Comparison of ENCODE assay signal across 17 cellular contexts in genomic region chr1:104028670-104029069, GRCh38.
DNase-seq lines count a peak whose midpoint lies in the region; ATAC-seq, FAIRE-seq and TF ChIP-seq lines count a peak whose summit lies in the region.
"Had no signal": no experiment of that assay in that cellular context is flagged by ENCODE, and none has a peak within 500 bp of the region (broad histone marks: within the 10 kb centered on the region; RNA-seq: fewer than 3 reads in every experiment).

No MANE protein-coding gene starts in this region.

- no peaks in the 10 kb centered on the region for H4K20me1 ChIP-seq in GM12878 (ENCODE audit: control insufficient read depth, insufficient read depth)

- H3K27me3 ChIP-seq in GM12878 (replicated peaks in 1 of 2; ENCODE audit: control insufficient read depth in 2 of 2, insufficient read depth in 2 of 2, low read length in 1 of 2): no peaks in the 10 kb centered on the region
- H3K27me3 ChIP-seq: BE2C had no signal

- in situ Hi-C loops in GM12878 (cut with MboI): no loop called here

- FAIRE-seq in GM12878 (lab: Jason Lieb, UNC): no peak

- no peaks in the 10 kb centered on the region for H3K36me3 ChIP-seq in GM12878 (ENCODE audit: control insufficient read depth in 2 of 2, insufficient read depth in 2 of 2, low read length in 1 of 2)
- H3K36me3 ChIP-seq: BE2C had no signal

- TF ChIP-seq POLR2A in GM12878 (IDR thresholded peaks at IDR 0.05; ENCODE audit: low read depth, low read length): no peak

- H3K9ac ChIP-seq in GM12878 (ENCODE audit: control insufficient read depth, insufficient read depth, low read length): no peak overlapping the region

- SMC1A ChIA-PET in GM12878 (lab: Charles Lee; ENCODE audit: uncharacterized antibody, unreplicated experiment): interaction anchor here (1.6 kb wide), 1 partner anchor 10 kb away, joined by 6 read pairs; no protein-coding TSS in a partner anchor

- BruUV-seq in GM12878 (replicated peaks; lab: Mats Ljungman, UMichigan): no TSS peak

- CTCF ChIA-PET in GM12878 (lab: Yijun Ruan, JAX): no interaction called here

- no peak overlapping the region for H3K27ac ChIP-seq in GM12878 (ENCODE audit: control insufficient read depth, insufficient read depth)

- H2AFZ ChIP-seq in GM12878 (ENCODE audit: control insufficient read depth, low read depth, low read length): no peak overlapping the region

- POLR2A ChIA-PET in GM12878 (lab: Charles Lee): no interaction called here

- TF ChIP-seq RAD21 in GM12878 (IDR thresholded peaks at IDR 0.05; ENCODE audit: insufficient read depth, low read depth, low read length): no peak

- 17% methylated on average over 1 of the region's 1 CpG for WGBS in GM12878 (ENCODE audit: insufficient coverage, insufficient replicate concordance, low lambda C conversion rate, missing lambda C conversion rate)

- RAD21 ChIA-PET in GM12878 (lab: Charles Lee; ENCODE audit: unreplicated experiment): interaction anchor here (1.3 kb wide), 1 partner anchor 10 kb away, joined by 3 read pairs; no protein-coding TSS in a partner anchor

- TF ChIP-seq CTCF in GM12878 (IDR thresholded peaks at IDR 0.05 in 2 of 3, conservative IDR thresholded peaks at IDR 0.05 in 1 of 3; ENCODE audit: control insufficient read depth in 2 of 3, extremely low read depth in 1 of 3, insufficient read depth in 1 of 3, low read depth in 3 of 3, low read length in 3 of 3): no peak

- H3K4me3 ChIP-seq in GM12878: no peak overlapping the region

- H3K79me2 ChIP-seq in GM12878 (ENCODE audit: control insufficient read depth, insufficient read depth, low read length): no peaks in the 10 kb centered on the region

- no peak overlapping the region for H3K4me2 ChIP-seq in GM12878 (ENCODE audit: control insufficient read depth, insufficient read depth)

- DNase-seq in GM12878 (ENCODE audit: low read depth, low spot score): no peak
- no peak for DNase-seq in head of caudate nucleus
- DNase-seq in NCI-H345 (lab: John Stamatoyannopoulos, UW): no peak
- no peak for DNase-seq in stimulated activated CD4-positive, alpha-beta T cell treated with anti-CD3 and anti-CD28 coated beads, Interleukin-15, amount 100 ng/mL, for 24 hours
- DNase-seq: BE2C; CD4-positive, alpha-beta memory T cell; DMS79 treated with DMSO at 0.1 percent for 48 hours; GOT3; KBM-7; NCI-H1092 treated with DMSO at 0.1 percent for 48 hours; NCI-H187; NCI-H446 treated with DMSO at 0.1 percent for 48 hours; NK-92 treated with Interleukin-12 subunit alpha and Interleukin-12 subunit beta, amount 100 ng/mL, for 24 hours; T-helper 17 cell had no signal

- peak; percentile 39 for ATAC-seq in GM18858 (IDR thresholded peaks at IDR 0.05; ENCODE audit: unreplicated experiment)
- ATAC-seq in GM21526 (IDR thresholded peaks at IDR 0.05; ENCODE audit: low FRiP score, unreplicated experiment): peak; percentile 74
- peak; percentile 78 for ATAC-seq in HG03432 (IDR thresholded peaks at IDR 0.05; ENCODE audit: unreplicated experiment)
- peak; percentile 85 for ATAC-seq in GM12878
- ATAC-seq: T-helper 17 cell had no signal

- no peaks in the 10 kb centered on the region for H3K9me3 ChIP-seq in GM12878 (replicated peaks; ENCODE audit: control insufficient read depth, insufficient read depth, low read length)
- H3K9me3 ChIP-seq: BE2C had no signal

- H3K4me1 ChIP-seq in GM12878 (ENCODE audit: control insufficient read depth, insufficient read depth, low read length): no peaks in the 10 kb centered on the region
- H3K4me1 ChIP-seq: BE2C had no signal

- TF ChIP-seq EP300 in GM12878 (IDR thresholded peaks at IDR 0.05; ENCODE audit: borderline replicate concordance in 1 of 2, control insufficient read depth in 1 of 2, low read depth in 2 of 2, low read length in 2 of 2): no peak

- intact Hi-C loops in GM12878 (cut with micrococcal nuclease; ENCODE audit: unreplicated experiment) (no loop called here), head of caudate nucleus (cut with DNase I) (no loop called here)

TF ChIP-seq in GM12878, 131 proteins besides CTCF, POLR2A, EP300 and RAD21 (continues in another document):
- TF ChIP-seq BMI1 (IDR thresholded peaks at IDR 0.05; ENCODE audit: borderline replicate concordance) (no peak), E2F4 (IDR thresholded peaks at IDR 0.05; ENCODE audit: low read depth, low read length) (no peak), CBFB (IDR thresholded peaks at IDR 0.05; ENCODE audit: low read depth) (no peak), HCFC1 (IDR thresholded peaks at IDR 0.05; ENCODE audit: low read length) (no peak), SMC3 (IDR thresholded peaks at IDR 0.05; ENCODE audit: borderline replicate concordance, low read length) (no peak), JUNB (IDR thresholded peaks at IDR 0.05) (peak; percentile 49; the same call in 1 of the 2 replicates), USF2 (IDR thresholded peaks at IDR 0.05; ENCODE audit: borderline replicate concordance, low read depth, low read length) (no peak), KLF5 (IDR thresholded peaks at IDR 0.05; ENCODE audit: partially characterized antibody) (no peak), TCF12 (IDR thresholded peaks at IDR 0.05; ENCODE audit: low read depth, low read length) (no peak), NFIC (IDR thresholded peaks at IDR 0.05; ENCODE audit: low read depth, low read length) (peak; percentile 51; the same call in 1 of the 2 replicates), CHD1 (IDR thresholded peaks at IDR 0.05; ENCODE audit: low read depth, low read length) (no peak), NBN (IDR thresholded peaks at IDR 0.05) (no peak), ZZZ3 (IDR thresholded peaks at IDR 0.05; ENCODE audit: control insufficient read depth, insufficient read length, low read depth) (no peak), NFXL1 (IDR thresholded peaks at IDR 0.05; ENCODE audit: borderline replicate concordance) (no peak), SMAD1 (IDR thresholded peaks at IDR 0.05; ENCODE audit: low read depth, partially characterized antibody) (no peak), SIN3A (IDR thresholded peaks at IDR 0.05; ENCODE audit: low read depth, low read length) (no peak), BRCA1 (IDR thresholded peaks at IDR 0.05; ENCODE audit: low read depth, low read length) (no peak), ATF7 (IDR thresholded peaks at IDR 0.05; ENCODE audit: low read depth) (no peak), GABPA (IDR thresholded peaks at IDR 0.05; ENCODE audit: low read depth) (0 out of 2 replicates have a peak, but pooled peaks have one; percentile 11)
- TF ChIP-seq, protein P1, sequence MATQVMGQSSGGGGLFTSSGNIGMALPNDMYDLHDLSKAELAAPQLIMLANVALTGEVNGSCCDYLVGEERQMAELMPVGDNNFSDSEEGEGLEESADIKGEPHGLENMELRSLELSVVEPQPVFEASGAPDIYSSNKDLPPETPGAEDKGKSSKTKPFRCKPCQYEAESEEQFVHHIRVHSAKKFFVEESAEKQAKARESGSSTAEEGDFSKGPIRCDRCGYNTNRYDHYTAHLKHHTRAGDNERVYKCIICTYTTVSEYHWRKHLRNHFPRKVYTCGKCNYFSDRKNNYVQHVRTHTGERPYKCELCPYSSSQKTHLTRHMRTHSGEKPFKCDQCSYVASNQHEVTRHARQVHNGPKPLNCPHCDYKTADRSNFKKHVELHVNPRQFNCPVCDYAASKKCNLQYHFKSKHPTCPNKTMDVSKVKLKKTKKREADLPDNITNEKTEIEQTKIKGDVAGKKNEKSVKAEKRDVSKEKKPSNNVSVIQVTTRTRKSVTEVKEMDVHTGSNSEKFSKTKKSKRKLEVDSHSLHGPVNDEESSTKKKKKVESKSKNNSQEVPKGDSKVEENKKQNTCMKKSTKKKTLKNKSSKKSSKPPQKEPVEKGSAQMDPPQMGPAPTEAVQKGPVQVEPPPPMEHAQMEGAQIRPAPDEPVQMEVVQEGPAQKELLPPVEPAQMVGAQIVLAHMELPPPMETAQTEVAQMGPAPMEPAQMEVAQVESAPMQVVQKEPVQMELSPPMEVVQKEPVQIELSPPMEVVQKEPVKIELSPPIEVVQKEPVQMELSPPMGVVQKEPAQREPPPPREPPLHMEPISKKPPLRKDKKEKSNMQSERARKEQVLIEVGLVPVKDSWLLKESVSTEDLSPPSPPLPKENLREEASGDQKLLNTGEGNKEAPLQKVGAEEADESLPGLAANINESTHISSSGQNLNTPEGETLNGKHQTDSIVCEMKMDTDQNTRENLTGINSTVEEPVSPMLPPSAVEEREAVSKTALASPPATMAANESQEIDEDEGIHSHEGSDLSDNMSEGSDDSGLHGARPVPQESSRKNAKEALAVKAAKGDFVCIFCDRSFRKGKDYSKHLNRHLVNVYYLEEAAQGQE (IDR thresholded peaks at IDR 0.05; ENCODE audit: low read depth, low read length): no peak
